ENCODE assay signal across 7 cellular contexts in genomic region chr14:21160061-21160610, GRCh38. TPM values are rescaled to one million over a fixed set of nuclear protein-coding genes. Genes with fewer than 3 reads are reported as not detected.
"Had no signal": no experiment of that assay in that cellular context is flagged by ENCODE, and none has a peak within 500 bp of the region (broad histone marks: within the 10 kb centered on the region; RNA-seq: fewer than 3 reads in every experiment).

No MANE protein-coding gene starts in this region.

- FAIRE-seq: G401.6, GM12878, GM12891, GM12892 had no signal

- ATAC-seq: GM12878 had no signal

- H3K4me3 ChIP-seq: GM12878 had no signal

- DNase-seq: GDM1, GF-D8 had no signal

RNA-seq across cellular contexts. Expression of gene OR5AU1, which starts 4.3 kb away (rescaled TPM):
- total RNA-seq: GM12878 had no signal
- polyA plus RNA-seq: GM12878 had no signal

RNA-seq across cellular contexts. Expression of gene TMEM253, which starts 59.3 kb away (rescaled TPM):
- total RNA-seq: G401, GM12878 had no signal
